ENCODE assay signal across 17 cellular contexts in genomic region chr1:1528639-1529267, GRCh38. TPM values are rescaled to one million over a fixed set of nuclear protein-coding genes. Genes with fewer than 3 reads are reported as not detected.
DNase-seq lines count a peak whose midpoint lies in the region; ATAC-seq, FAIRE-seq and TF ChIP-seq lines count a peak whose summit lies in the region.
"Had no signal": no experiment of that assay in that cellular context is flagged by ENCODE, and none has a peak within 500 bp of the region (broad histone marks: within the 10 kb centered on the region; RNA-seq: fewer than 3 reads in every experiment).

No MANE protein-coding gene starts in this region.

- no peak overlapping the region for H2AFZ ChIP-seq in HepG2 (ENCODE audit: low read length)
- H2AFZ ChIP-seq: GM23338 had no signal

- H3K27ac ChIP-seq in HepG2 (ENCODE audit: extremely low read length, insufficient read depth, low read length), result no peak overlapping the region
- no peak overlapping the region for H3K27ac ChIP-seq in right lobe of liver
- no peak overlapping the region for H3K27ac ChIP-seq in testis

- intact Hi-C loops in HepG2 (cut with micrococcal nuclease; ENCODE audit: unreplicated experiment), result no loop called here
- intact Hi-C loops in right lobe of liver (cut with DNase I), result no loop called here
- intact Hi-C loops in testis (cut with DNase I; ENCODE audit: low total_unique reads), result no loop called here

- no peak overlapping the region for H3K4me2 ChIP-seq in HepG2 (ENCODE audit: low read depth, low read length)
- H3K4me2 ChIP-seq: GM23338 had no signal

- no peak for TF ChIP-seq RAD21 in HepG2 (CRISPR knock-in tag; IDR thresholded peaks at IDR 0.05)

- no peaks in the 10 kb centered on the region for H3K9me3 ChIP-seq in HepG2 (ENCODE audit: low read length)
- H3K9me3 ChIP-seq in right lobe of liver, result no peaks in the 10 kb centered on the region
- no peaks in the 10 kb centered on the region for H3K9me3 ChIP-seq in testis

- H3K4me1 ChIP-seq in HepG2 (ENCODE audit: insufficient read depth, low read length) (no peaks in the 10 kb centered on the region), right lobe of liver (no peaks in the 10 kb centered on the region), testis (no peaks in the 10 kb centered on the region)

- POLR2A ChIA-PET in HepG2 (lab: Yijun Ruan, JAX), result interaction anchor here (0.6 kb wide), 1 partner anchor 43 kb away, joined by 3 read pairs; no protein-coding TSS in a partner anchor
- POLR2A ChIA-PET in HEK293T (lab: Yijun Ruan, JAX), result no interaction called here

- DNase-seq in HepG2 (ENCODE audit: low spot score) (no peak), right lobe of liver (no peak), HEK293T (ENCODE audit: extremely low spot score) (peak; percentile 2), myocyte (ENCODE audit: low read depth) (peak; percentile 23), testis (no peak), NCI-H82 treated with DMSO at 0.1 percent for 48 hours (lab: John Stamatoyannopoulos, UW; ENCODE audit: unreplicated experiment) (no peak)
- DNase-seq: 8988T; C1 segment of cervical spinal cord; Calu3; CD4-positive, alpha-beta T cell; DMS79; H7; KBM-7 had no signal

- no peak for FAIRE-seq in HepG2 (lab: Jason Lieb, UNC)
- FAIRE-seq: GM12892, HTR-8/SVneo had no signal

- H3K36me3 ChIP-seq in HepG2 (replicated peaks in 1 of 2; ENCODE audit: control insufficient read depth in 1 of 2, insufficient read depth in 2 of 2, low read length in 2 of 2) (peaks cover 14 to 24% of the 10 kb centered on the region in 2 experiments; a peak in 4 of 5 replicates), right lobe of liver (peaks cover 0 to 12% (median 0%) of the 10 kb centered on the region in 4 donors), testis (ENCODE audit: low read depth, missing control alignments) (no peaks in the 10 kb centered on the region)

- H3K9ac ChIP-seq in HepG2 (ENCODE audit: insufficient read depth, low read depth, low read length), result no peak overlapping the region

- ATAC-seq in HepG2 (no peak), right lobe of liver (no peak), HG03439 (IDR thresholded peaks at IDR 0.05; ENCODE audit: unreplicated experiment) (no peak)
- ATAC-seq: GM23338 had no signal

- H3K4me3 ChIP-seq in HepG2 (replicated peaks in 1 of 3; ENCODE audit: insufficient read depth in 1 of 3, low read depth in 2 of 3, low read length in 3 of 3), result no peak overlapping the region
- H3K4me3 ChIP-seq in right lobe of liver, result no peak overlapping the region
- no peak overlapping the region for H3K4me3 ChIP-seq in testis
- H3K4me3 ChIP-seq: GM23338 had no signal

- H4K20me1 ChIP-seq in HepG2 (ENCODE audit: insufficient read depth, low read length), result no peaks in the 10 kb centered on the region

- 99% methylated on average over 15 of the region's 23 CpGs for WGBS in HepG2 (ENCODE audit: low lambda C conversion rate)
- WGBS in right lobe of liver (ENCODE audit: insufficient coverage, low coverage, low lambda C conversion rate, missing lambda C conversion rate), result no CpG with 5 or more reads among the region's 23 CpGs
- WGBS in testis, 2 donors, result 92 to 93% methylated on average over 6 to 23 of the region's 23 CpGs

- no peaks in the 10 kb centered on the region for H3K79me2 ChIP-seq in HepG2 (ENCODE audit: insufficient read depth, low read length)

- TF ChIP-seq CTCF in HepG2 (CRISPR knock-in tag; IDR thresholded peaks at IDR 0.05), result no peak
- no peak for TF ChIP-seq CTCF in right lobe of liver (IDR thresholded peaks at IDR 0.05)
- TF ChIP-seq CTCF in testis (IDR thresholded peaks at IDR 0.05), result no peak

- no TSS peak for BruUV-seq in HepG2 (replicated peaks; lab: Mats Ljungman, UMichigan)

- no peaks in the 10 kb centered on the region for H3K27me3 ChIP-seq in HepG2 (ENCODE audit: control insufficient read depth in 1 of 2, insufficient read depth in 2 of 2, low read length in 2 of 2)
- no peaks in the 10 kb centered on the region for H3K27me3 ChIP-seq in right lobe of liver
- no peaks in the 10 kb centered on the region for H3K27me3 ChIP-seq in testis

- in situ Hi-C loops in HepG2 (cut with HindIII; ENCODE audit: extremely low pct_ligation_motif_present, low pct_unique_long_range_greater_than_20kb), result no loop called here

- CTCF ChIA-PET in HepG2 (lab: Yijun Ruan, JAX; ENCODE audit: low intra/inter-chr PET ratio, low total read pairs) (no interaction called here), HEK293T (lab: Yijun Ruan, JAX) (interaction anchor here (0.7 kb wide), 1 partner anchor 25 kb away, joined by 3 read pairs; no protein-coding TSS in a partner anchor)

- TF ChIP-seq EP300 in HepG2 (IDR thresholded peaks at IDR 0.05; ENCODE audit: low read depth in 2 of 2, low read length in 2 of 2) (no peak), HepG2 (CRISPR knock-in tag; IDR thresholded peaks at IDR 0.05; ENCODE audit: borderline replicate concordance) (no peak)

- no peak for TF ChIP-seq POLR2A in HepG2 (IDR thresholded peaks at IDR 0.05; ENCODE audit: insufficient read depth in 1 of 2, low read depth in 2 of 2, low read length in 2 of 2)
- TF ChIP-seq POLR2A in right lobe of liver (IDR thresholded peaks at IDR 0.05), result no peak
- TF ChIP-seq POLR2A in testis (IDR thresholded peaks at IDR 0.05), result no peak

RNA-seq across cellular contexts. Expression of gene TMEM240, which starts 11.7 kb away (rescaled TPM):
- total RNA-seq in HepG2 (2016; rRNA removed; fragmentation: Illumina TruSeq; extraction: Trizol) (not detected in 2 replicates), right lobe of liver (under 1 TPM in 1 of 6 experiments, not detected in 5; 0.40 TPM), myocyte (not detected in 2 replicates), testis (1 to 10 TPM; 3.6 to 6.3 TPM)
- total RNA-seq in HepG2 (2016; cell fraction: cytosol; rRNA removed; fragmentation: Illumina TruSeq; extraction: Trizol; ENCODE audit: low read depth), result not detected in 2 replicates
- total RNA-seq in HepG2 (2016; cell fraction: insoluble cytoplasmic fraction; rRNA removed; fragmentation: Illumina TruSeq; extraction: Trizol), result not detected in 2 replicates
- not detected in 2 replicates for total RNA-seq in HepG2 (2016; cell fraction: membrane; rRNA removed; fragmentation: Illumina TruSeq; extraction: Trizol)
- total RNA-seq in HepG2 (2016; cell fraction: nucleus; rRNA removed; fragmentation: Illumina TruSeq; extraction: Trizol), result not detected in 2 replicates
- polyA plus RNA-seq in HepG2 (2011; rRNA removed) (0.17 and 0.21 TPM in 2 replicates), testis (ENCODE audit: insufficient read depth, low read depth, low replicate concordance) (4.3 TPM)
- polyA plus RNA-seq in HepG2 (2011; cell fraction: cytosol; rRNA removed), result 0.17 TPM in 1 of 2 replicates, not detected in the other
- 3.9 and 4.5 TPM in 2 replicates for polyA plus RNA-seq in HepG2 (2011; cell fraction: nucleus; rRNA removed)
- polyA plus RNA-seq in HepG2 (2012), result 0.58 and 1.1 TPM in 2 replicates
- polyA plus RNA-seq in HepG2 (2016; cell fraction: cytosol; fragmentation: Illumina TruSeq; extraction: Trizol; ENCODE audit: low read depth), result not detected in 2 replicates
- 0.34 TPM in 1 of 2 replicates, not detected in the other for polyA plus RNA-seq in HepG2 (2016; cell fraction: insoluble cytoplasmic fraction; fragmentation: Illumina TruSeq; extraction: Trizol; ENCODE audit: low read depth)
- polyA plus RNA-seq in HepG2 (2016; cell fraction: membrane; fragmentation: Illumina TruSeq; extraction: Trizol; ENCODE audit: low read depth), result not detected in 2 replicates
- 0.90 TPM in 1 of 2 replicates, not detected in the other for polyA plus RNA-seq in HepG2 (2016; cell fraction: nucleus; fragmentation: Illumina TruSeq; extraction: Trizol; ENCODE audit: insufficient read depth, low read depth)
- polyA minus RNA-seq in HepG2 (2011; rRNA and poly(A)+ RNA removed; ENCODE audit: low replicate concordance), result not detected in 2 replicates
- not detected in 2 replicates for polyA minus RNA-seq in HepG2 (2011; cell fraction: cytosol; rRNA and poly(A)+ RNA removed)
- polyA minus RNA-seq in HepG2 (2011; cell fraction: nucleus; rRNA and poly(A)+ RNA removed), result not detected in 2 replicates
- polyA plus RNA-seq in myocyte (2012), result 1.6 TPM

RNA-seq across cellular contexts. Expression of gene ATAD3A, which starts 16.8 kb away (rescaled TPM):
- total RNA-seq in HepG2 (2016; rRNA removed; fragmentation: Illumina TruSeq; extraction: Trizol), result 33.4 and 49.0 TPM in 2 replicates
- total RNA-seq in HepG2 (2016; cell fraction: cytosol; rRNA removed; fragmentation: Illumina TruSeq; extraction: Trizol; ENCODE audit: low read depth), result 18.2 and 18.9 TPM in 2 replicates
- 27.6 and 52.7 TPM in 2 replicates for total RNA-seq in HepG2 (2016; cell fraction: insoluble cytoplasmic fraction; rRNA removed; fragmentation: Illumina TruSeq; extraction: Trizol)
- total RNA-seq in HepG2 (2016; cell fraction: membrane; rRNA removed; fragmentation: Illumina TruSeq; extraction: Trizol), result 38.0 and 38.8 TPM in 2 replicates
- total RNA-seq in HepG2 (2016; cell fraction: nucleus; rRNA removed; fragmentation: Illumina TruSeq; extraction: Trizol), result 30.1 and 34.5 TPM in 2 replicates
- 10.6 and 15.5 TPM in 2 replicates for polyA plus RNA-seq in HepG2 (2011; rRNA removed)
- polyA plus RNA-seq in HepG2 (2011; cell fraction: cytosol; rRNA removed), result 11.1 and 18.2 TPM in 2 replicates
- polyA plus RNA-seq in HepG2 (2011; cell fraction: nucleus; rRNA removed), result 45.2 and 49.3 TPM in 2 replicates
- polyA plus RNA-seq in HepG2 (2012), result 12.6 and 17.3 TPM in 2 replicates
- 19.2 and 20.9 TPM in 2 replicates for polyA plus RNA-seq in HepG2 (2016; cell fraction: cytosol; fragmentation: Illumina TruSeq; extraction: Trizol; ENCODE audit: low read depth)
- 33.0 and 40.7 TPM in 2 replicates for polyA plus RNA-seq in HepG2 (2016; cell fraction: insoluble cytoplasmic fraction; fragmentation: Illumina TruSeq; extraction: Trizol; ENCODE audit: low read depth)
- polyA plus RNA-seq in HepG2 (2016; cell fraction: membrane; fragmentation: Illumina TruSeq; extraction: Trizol; ENCODE audit: low read depth), result 30.9 and 31.4 TPM in 2 replicates
- polyA plus RNA-seq in HepG2 (2016; cell fraction: nucleus; fragmentation: Illumina TruSeq; extraction: Trizol; ENCODE audit: insufficient read depth, low read depth), result 80.5 and 96.5 TPM in 2 replicates
- 21.9 and 37.5 TPM in 2 replicates for polyA minus RNA-seq in HepG2 (2011; rRNA and poly(A)+ RNA removed; ENCODE audit: low replicate concordance)
- polyA minus RNA-seq in HepG2 (2011; cell fraction: cytosol; rRNA and poly(A)+ RNA removed), result 11.0 and 16.1 TPM in 2 replicates
- 8.6 and 10.7 TPM in 2 replicates for polyA minus RNA-seq in HepG2 (2011; cell fraction: nucleus; rRNA and poly(A)+ RNA removed)
- total RNA-seq in right lobe of liver, result 10 to 100 TPM; 10.8 to 31.7 (median 13.1) TPM
- 31.3 and 41.9 TPM in 2 replicates for total RNA-seq in myocyte
- 33.2 TPM for polyA plus RNA-seq in myocyte (2012)
- 10 to 100 TPM; 35.7 to 37.4 TPM for total RNA-seq in testis
- polyA plus RNA-seq in testis (ENCODE audit: insufficient read depth, low read depth, low replicate concordance), result 22.0 TPM

RNA-seq across cellular contexts. Expression of gene SSU72, which starts 45.9 kb away (rescaled TPM):
- total RNA-seq in HepG2 (2016; rRNA removed; fragmentation: Illumina TruSeq; extraction: Trizol) (63.5 and 67.1 TPM in 2 replicates), right lobe of liver (10 to 100 TPM; 46.6 to 72.6 (median 63.8) TPM), myocyte (97.7 and 108 TPM in 2 replicates), testis (100 to 1,000 TPM; 146 to 158 TPM)
- 174 and 181 TPM in 2 replicates for total RNA-seq in HepG2 (2016; cell fraction: cytosol; rRNA removed; fragmentation: Illumina TruSeq; extraction: Trizol; ENCODE audit: low read depth)
- 55.4 and 71.0 TPM in 2 replicates for total RNA-seq in HepG2 (2016; cell fraction: insoluble cytoplasmic fraction; rRNA removed; fragmentation: Illumina TruSeq; extraction: Trizol)
- 205 and 206 TPM in 2 replicates for total RNA-seq in HepG2 (2016; cell fraction: membrane; rRNA removed; fragmentation: Illumina TruSeq; extraction: Trizol)
- total RNA-seq in HepG2 (2016; cell fraction: nucleus; rRNA removed; fragmentation: Illumina TruSeq; extraction: Trizol), result 33.8 and 37.5 TPM in 2 replicates
- polyA plus RNA-seq in HepG2 (2011; rRNA removed) (41.7 and 42.8 TPM in 2 replicates), testis (ENCODE audit: insufficient read depth, low read depth, low replicate concordance) (67.0 TPM)
- polyA plus RNA-seq in HepG2 (2011; cell fraction: cytosol; rRNA removed), result 46.2 and 47.3 TPM in 2 replicates
- 54.5 and 58.4 TPM in 2 replicates for polyA plus RNA-seq in HepG2 (2011; cell fraction: nucleus; rRNA removed)
- 78.4 and 81.7 TPM in 2 replicates for polyA plus RNA-seq in HepG2 (2012)
- 402 and 408 TPM in 2 replicates for polyA plus RNA-seq in HepG2 (2016; cell fraction: cytosol; fragmentation: Illumina TruSeq; extraction: Trizol; ENCODE audit: low read depth)
- 95.7 and 105 TPM in 2 replicates for polyA plus RNA-seq in HepG2 (2016; cell fraction: insoluble cytoplasmic fraction; fragmentation: Illumina TruSeq; extraction: Trizol; ENCODE audit: low read depth)
- 348 and 359 TPM in 2 replicates for polyA plus RNA-seq in HepG2 (2016; cell fraction: membrane; fragmentation: Illumina TruSeq; extraction: Trizol; ENCODE audit: low read depth)
- polyA plus RNA-seq in HepG2 (2016; cell fraction: nucleus; fragmentation: Illumina TruSeq; extraction: Trizol; ENCODE audit: insufficient read depth, low read depth), result 88.7 and 92.0 TPM in 2 replicates
- polyA minus RNA-seq in HepG2 (2011; rRNA and poly(A)+ RNA removed; ENCODE audit: low replicate concordance), result 60.1 and 74.5 TPM in 2 replicates
- 44.8 and 47.0 TPM in 2 replicates for polyA minus RNA-seq in HepG2 (2011; cell fraction: cytosol; rRNA and poly(A)+ RNA removed)
- 35.7 and 37.5 TPM in 2 replicates for polyA minus RNA-seq in HepG2 (2011; cell fraction: nucleus; rRNA and poly(A)+ RNA removed)
- 126 TPM for polyA plus RNA-seq in myocyte (2012)

RNA-seq across cellular contexts. Expression of gene ATAD3B, which starts 57.2 kb away (rescaled TPM):
- 21.1 and 31.1 TPM in 2 replicates for total RNA-seq in HepG2 (2016; rRNA removed; fragmentation: Illumina TruSeq; extraction: Trizol)
- 26.1 and 27.7 TPM in 2 replicates for total RNA-seq in HepG2 (2016; cell fraction: cytosol; rRNA removed; fragmentation: Illumina TruSeq; extraction: Trizol; ENCODE audit: low read depth)
- total RNA-seq in HepG2 (2016; cell fraction: insoluble cytoplasmic fraction; rRNA removed; fragmentation: Illumina TruSeq; extraction: Trizol), result 19.1 and 31.9 TPM in 2 replicates
- total RNA-seq in HepG2 (2016; cell fraction: membrane; rRNA removed; fragmentation: Illumina TruSeq; extraction: Trizol), result 24.8 and 25.7 TPM in 2 replicates
- total RNA-seq in HepG2 (2016; cell fraction: nucleus; rRNA removed; fragmentation: Illumina TruSeq; extraction: Trizol), result 28.8 and 34.2 TPM in 2 replicates
- polyA plus RNA-seq in HepG2 (2011; rRNA removed), result 9.6 and 15.4 TPM in 2 replicates
- polyA plus RNA-seq in HepG2 (2011; cell fraction: cytosol; rRNA removed), result 7.3 and 12.3 TPM in 2 replicates
- polyA plus RNA-seq in HepG2 (2011; cell fraction: nucleus; rRNA removed), result 82.9 and 84.6 TPM in 2 replicates
- 9.1 and 14.3 TPM in 2 replicates for polyA plus RNA-seq in HepG2 (2012)
- polyA plus RNA-seq in HepG2 (2016; cell fraction: cytosol; fragmentation: Illumina TruSeq; extraction: Trizol; ENCODE audit: low read depth), result 11.2 and 12.2 TPM in 2 replicates
- polyA plus RNA-seq in HepG2 (2016; cell fraction: insoluble cytoplasmic fraction; fragmentation: Illumina TruSeq; extraction: Trizol; ENCODE audit: low read depth), result 22.1 and 23.9 TPM in 2 replicates
- 16.4 and 18.0 TPM in 2 replicates for polyA plus RNA-seq in HepG2 (2016; cell fraction: membrane; fragmentation: Illumina TruSeq; extraction: Trizol; ENCODE audit: low read depth)
- polyA plus RNA-seq in HepG2 (2016; cell fraction: nucleus; fragmentation: Illumina TruSeq; extraction: Trizol; ENCODE audit: insufficient read depth, low read depth), result 108 and 128 TPM in 2 replicates
- polyA minus RNA-seq in HepG2 (2011; rRNA and poly(A)+ RNA removed; ENCODE audit: low replicate concordance), result 15.4 and 54.9 TPM in 2 replicates
- polyA minus RNA-seq in HepG2 (2011; cell fraction: cytosol; rRNA and poly(A)+ RNA removed), result 8.0 and 10.3 TPM in 2 replicates
- 18.0 and 21.1 TPM in 2 replicates for polyA minus RNA-seq in HepG2 (2011; cell fraction: nucleus; rRNA and poly(A)+ RNA removed)
- total RNA-seq in right lobe of liver, result 10 to 100 TPM in 3 of 6 experiments, 1 to 10 TPM in 3; 8.9 to 15.0 (median 10.2) TPM
- 12.1 and 20.2 TPM in 2 replicates for total RNA-seq in myocyte
- 14.2 TPM for polyA plus RNA-seq in myocyte (2012)
- 10 to 100 TPM; 46.3 to 55.6 TPM for total RNA-seq in testis
- 19.1 TPM for polyA plus RNA-seq in testis (ENCODE audit: insufficient read depth, low read depth, low replicate concordance)

Comparison
In these comparisons a context has a peak if more than half of its experiments do, and no peak if none do; other contexts are left out.
1. DNase-seq: peak in HEK293T (single experiment) and myocyte (single experiment); none in HepG2 (single experiment), right lobe of liver (0 of 3), testis (single experiment) and NCI-H82 treated with DMSO at 0.1 percent for 48 hours (single experiment).